Comparison of ENCODE assay signal across 1 cellular context in the genomic region with DNA sequence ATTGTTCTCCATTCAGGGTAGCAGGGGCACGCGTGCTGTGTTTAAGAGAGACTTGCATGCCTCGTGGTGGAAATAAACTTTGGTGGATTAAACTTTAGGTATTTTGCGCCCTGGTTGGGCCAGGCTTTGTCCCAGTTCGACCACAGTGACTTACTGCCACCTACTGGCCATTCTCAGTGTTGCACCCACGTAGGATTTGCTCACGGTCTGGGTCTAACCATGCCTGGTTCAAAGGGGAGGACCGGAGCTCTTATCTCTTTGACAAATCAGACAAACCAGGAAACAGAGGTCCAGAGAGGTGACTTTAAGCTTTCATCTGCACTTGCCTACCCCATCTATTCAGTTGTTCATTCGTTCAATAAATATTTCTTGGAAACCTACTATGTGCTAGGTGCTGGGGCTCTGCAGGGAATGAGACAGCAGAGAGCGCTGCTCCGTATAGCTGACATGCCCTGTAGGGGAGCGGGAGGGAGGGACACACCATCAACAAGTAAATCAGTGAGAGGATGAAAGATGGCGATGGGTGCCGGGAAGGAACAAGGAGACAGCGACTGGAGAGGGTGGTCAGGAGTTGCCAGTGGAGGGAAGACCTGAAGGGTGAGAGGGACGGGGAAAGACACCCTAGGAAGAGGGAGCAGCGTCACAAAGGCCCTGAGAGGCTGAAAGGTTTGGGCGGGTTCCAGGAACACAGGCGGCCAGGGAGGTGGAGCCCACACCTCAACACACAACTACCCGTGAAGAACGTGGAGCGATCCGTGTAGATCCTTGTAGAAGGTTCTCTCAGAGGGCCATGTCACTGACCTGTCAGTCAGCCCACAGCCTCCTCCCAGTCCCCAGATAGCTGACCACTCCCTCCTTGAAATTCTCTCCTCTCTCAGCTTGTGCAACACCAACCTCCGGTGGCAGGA.
TF ChIP-seq lines count a peak whose summit lies in the region.

No MANE protein-coding gene starts in this region.

TF ChIP-seq in H1, 55 proteins besides CTCF, POLR2A, EP300 and RAD21:
- TF ChIP-seq POLR2AphosphoS5 (IDR thresholded peaks at IDR 0.05; ENCODE audit: low read depth, low read length) (0 out of 2 replicates have a peak, but pooled peaks have one; percentile 28), BACH1 (IDR thresholded peaks at IDR 0.05; ENCODE audit: low read length) (peak; percentile 77), TAF1 (IDR thresholded peaks at IDR 0.05; ENCODE audit: low read depth, low read length) (peak; percentile 51; the same call in 1 of the 2 replicates), RBBP5 (IDR thresholded peaks at IDR 0.05; ENCODE audit: borderline replicate concordance, low read depth, low read length) (0 out of 2 replicates have a peak, but pooled peaks have one; percentile 57), YY1 (IDR thresholded peaks at IDR 0.05; ENCODE audit: low read depth, low read length) (peak; percentile 74; the same call in 1 of the 2 replicates), SP4 (IDR thresholded peaks at IDR 0.05; ENCODE audit: low read length) (peak; percentile 76; the same call in 1 of the 2 replicates), PHF8 (conservative IDR thresholded peaks at IDR 0.05; ENCODE audit: low read depth, low read length) (0 out of 2 replicates have a peak, but pooled peaks have one; percentile 31), KDM4A (IDR thresholded peaks at IDR 0.05; ENCODE audit: low read depth, low read length, severe bottlenecking) (peak; percentile 74), E2F6 (IDR thresholded peaks at IDR 0.05) (peak; percentile 48; the same call in 1 of the 2 replicates), RNF2 (IDR thresholded peaks at IDR 0.05; ENCODE audit: borderline replicate concordance, low read depth, low read length, missing control alignments, poor library complexity, severe bottlenecking) (no peak), SP1 (IDR thresholded peaks at IDR 0.05; ENCODE audit: low read depth, low read length) (no peak), FOSL1 (IDR thresholded peaks at IDR 0.05; ENCODE audit: insufficient read depth, low read depth, low read length) (no peak), KDM1A (IDR thresholded peaks at IDR 0.05; ENCODE audit: borderline replicate concordance, low read length) (0 out of 2 replicates have a peak, but pooled peaks have one; percentile 9), CREB1 (IDR thresholded peaks at IDR 0.05) (peak; percentile 51), SIN3A (conservative IDR thresholded peaks at IDR 0.05 in 1 of 2, IDR thresholded peaks at IDR 0.05 in 1 of 2; ENCODE audit: low read depth in 1 of 2, low read length in 2 of 2) (0 out of 4 replicates have a peak, but pooled peaks have one; percentile 33 to 42)
- TF ChIP-seq, protein P1, sequence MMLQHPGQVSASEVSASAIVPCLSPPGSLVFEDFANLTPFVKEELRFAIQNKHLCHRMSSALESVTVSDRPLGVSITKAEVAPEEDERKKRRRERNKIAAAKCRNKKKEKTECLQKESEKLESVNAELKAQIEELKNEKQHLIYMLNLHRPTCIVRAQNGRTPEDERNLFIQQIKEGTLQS (IDR thresholded peaks at IDR 0.05; ENCODE audit: insufficient read depth, low read depth, low read length): no peak
